Comparison of ENCODE assay signal across 8 cellular contexts in genomic region chr19:45340232-45340898, GRCh38. TPM values are rescaled to one million over a fixed set of nuclear protein-coding genes. Genes with fewer than 3 reads are reported as not detected.
A peak's percentile ranks its signal among the peaks of the same experiment; 100 is the strongest.
DNase-seq lines count a peak whose midpoint lies in the region; ATAC-seq and TF ChIP-seq lines count a peak whose summit lies in the region.

Gene KLC3 (plus strand): TSS chr19:45340750. CDS start chr19:45345542, 4,792 bp downstream.

- H3K9me3 ChIP-seq in HAP-1 (no peaks in the 10 kb centered on the region), mammary epithelial cell (replicated peaks; ENCODE audit: insufficient read depth, low read length) (no peaks in the 10 kb centered on the region), mucosa of descending colon (no peaks in the 10 kb centered on the region)

- H2AFZ ChIP-seq in mammary epithelial cell (ENCODE audit: low read depth, low read length), result peak within 1 kb of the TSS; percentile 83

- intact Hi-C loops in mammary epithelial cell (cut with micrococcal nuclease) (loop anchor here (2.0 kb wide), 1 partner anchor 64 kb away; the partner anchor contains the start of gene PPP1R13L), mucosa of descending colon (cut with DNase I, micrococcal nuclease) (no loop called here)

- no peaks in the 10 kb centered on the region for H3K36me3 ChIP-seq in HAP-1 (replicated peaks)
- H3K36me3 ChIP-seq in mammary epithelial cell (ENCODE audit: insufficient read depth, low read length), result no peaks in the 10 kb centered on the region
- H3K36me3 ChIP-seq in mucosa of descending colon (ENCODE audit: low read depth), result no peaks in the 10 kb centered on the region

- in situ Hi-C loops in HAP-1 (cut with MboI; ENCODE audit: low sequenced_read_pairs) (no loop called here), mammary epithelial cell (cut with MboI; ENCODE audit: low sequenced_read_pairs in 2 of 2) (loop anchor here in 1 of 2 donors (25.0 kb wide), 1 partner anchor 153 kb away; the partner anchor contains the start of genes BLOC1S3 and TRAPPC6A)

- H3K79me2 ChIP-seq in mammary epithelial cell (ENCODE audit: insufficient read depth, low read length), result peaks cover 23% of the 10 kb centered on the region

- H4K20me1 ChIP-seq in mammary epithelial cell (ENCODE audit: insufficient read depth, low read length), result no peaks in the 10 kb centered on the region

- dilution Hi-C loops in mammary epithelial cell (cut with HindIII; ENCODE audit: low sequenced_read_pairs), result loop anchor here (10.0 kb wide), 1 partner anchor 64 kb away; the partner anchor contains the start of genes POLR1G and PPP1R13L

- peak within 1 kb of the TSS; percentile 38 for H3K27ac ChIP-seq in mammary epithelial cell (ENCODE audit: insufficient read depth, low read depth, low read length)

- peak within 1 kb of the TSS; percentile 56 for H3K4me3 ChIP-seq in HAP-1
- peak within 1 kb of the TSS; percentile 59 to 88 (median 72) for H3K4me3 ChIP-seq in mammary epithelial cell (replicated peaks in 1 of 3; ENCODE audit: insufficient read depth in 1 of 3, low read depth in 2 of 3, low read length in 3 of 3)
- H3K4me3 ChIP-seq in mucosa of descending colon, result no peak within 1 kb of the TSS

- CTCF ChIA-PET in mammary epithelial cell (lab: Charles Lee; ENCODE audit: low non-redundant PET), result no interaction called here

- DNase-seq in HAP-1 (ENCODE audit: low spot score in 2 of 2) (peak in 1 of 2 experiments; percentile 64), SW480 (ENCODE audit: low spot score) (peak; percentile 65), mammary epithelial cell (peak; percentile 53), mucosa of descending colon (peak; percentile 60 to 77 (median 66)), NCI-H1694 treated with DMSO at 0.1 percent for 48 hours (lab: John Stamatoyannopoulos, UW) (no peak)

- BruUV-seq in mammary epithelial cell (replicated peaks; lab: Mats Ljungman, UMichigan), result no TSS peak

- H3K4me2 ChIP-seq in mammary epithelial cell (ENCODE audit: insufficient read depth, low read depth, low read length), result peak within 1 kb of the TSS; percentile 89

- H3K9ac ChIP-seq in mammary epithelial cell (ENCODE audit: insufficient read depth, low read length), result peak within 1 kb of the TSS; percentile 40

- whole genome bisulfite sequencing in mammary epithelial cell (ENCODE audit: low coverage, missing lambda C conversion rate), result 24% methylated on average over 11 of the region's 50 CpGs

- ATAC-seq in mucosa of descending colon (peak; percentile 91), GM18861 (IDR thresholded peaks at IDR 0.05; ENCODE audit: unreplicated experiment) (no peak), GM18868 (IDR thresholded peaks at IDR 0.05; ENCODE audit: unreplicated experiment) (no peak), HG03039 (IDR thresholded peaks at IDR 0.05; ENCODE audit: unreplicated experiment) (no peak)

- H3K27me3 ChIP-seq in HAP-1 (ENCODE audit: low read depth) (no peaks in the 10 kb centered on the region), mammary epithelial cell (ENCODE audit: insufficient read depth, low read length) (no peaks in the 10 kb centered on the region)

- no peak for TF ChIP-seq CTCF in mammary epithelial cell (conservative IDR thresholded peaks at IDR 0.05 in 1 of 2, IDR thresholded peaks at IDR 0.05 in 1 of 2; ENCODE audit: extremely low read depth in 1 of 2, insufficient read depth in 1 of 2, low read depth in 1 of 2, low read length in 2 of 2)
- no peak for TF ChIP-seq CTCF in mucosa of descending colon (IDR thresholded peaks at IDR 0.05)

- H3K4me1 ChIP-seq in HAP-1, result peaks cover 3% of the 10 kb centered on the region; the same call in 1 of the 2 replicates
- H3K4me1 ChIP-seq in mammary epithelial cell (ENCODE audit: insufficient read depth, low read length), result peaks cover 22% of the 10 kb centered on the region
- peaks cover 11% of the 10 kb centered on the region for H3K4me1 ChIP-seq in mucosa of descending colon (ENCODE audit: low read depth)

RNA-seq across cellular contexts. Expression of gene KLC3, which starts in this region (rescaled TPM):
- 10 to 100 TPM; 39.3 to 56.5 TPM for total RNA-seq in mammary epithelial cell
- polyA plus RNA-seq in mammary epithelial cell, result 14.8 TPM
- 8.4 TPM for polyA minus RNA-seq in mammary epithelial cell
- not detected for total RNA-seq in mucosa of descending colon

Comparison
In these comparisons a context has a peak if more than half of its experiments do, and no peak if none do; other contexts are left out.
1. RNA of gene KLC3 (total RNA-seq): 39.3 to 56.5 TPM in mammary epithelial cell; not detected in mucosa of descending colon; every median in the first group is over 10 times any median in the second.
2. Peak in DNase-seq and ATAC-seq in mucosa of descending colon; RNA of the gene not detected or under 1 TPM.